Comparison of ENCODE assay signal across 9 cellular contexts in the genomic region with DNA sequence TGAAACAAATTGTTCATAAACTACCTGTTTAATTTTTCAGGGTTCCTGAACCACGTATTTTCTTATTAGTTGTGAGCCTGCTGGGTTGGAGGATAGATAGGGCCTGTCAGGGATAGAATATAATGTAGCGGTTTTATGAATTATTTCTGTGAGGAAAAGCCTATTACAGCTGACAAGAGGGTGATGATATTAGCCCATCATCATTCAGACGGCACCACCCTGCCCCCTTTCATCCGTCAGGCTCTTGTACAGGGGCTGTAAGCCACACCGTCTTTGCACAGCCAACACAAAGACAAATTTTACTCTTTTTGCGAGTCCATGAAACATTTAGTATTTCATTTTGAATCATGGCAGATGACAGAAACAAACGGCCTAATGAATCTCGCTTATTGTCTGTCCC.
"Had no signal": no experiment of that assay in that cellular context is flagged by ENCODE, and none has a peak within 500 bp of the region (broad histone marks: within the 10 kb centered on the region; RNA-seq: fewer than 3 reads in every experiment).

No MANE protein-coding gene starts in this region.

- ATAC-seq: GM23338, HCT116 had no signal

- H3K4me3 Mint-ChIP-seq: GM23338, H9, HFFc6 had no signal

- H3K4me1 Mint-ChIP-seq: H9 had no signal

- H3K9me3 ChIP-seq: HAP-1 had no signal

- H3K27ac Mint-ChIP-seq: GM23338, H9, HFFc6 had no signal

- H3K36me3 ChIP-seq: HAP-1 had no signal

- DNase-seq: GM23248, GOT3, H7, H9, HCEC 1CT, HFFc6 had no signal

- H3K4me2 ChIP-seq: GM23338 had no signal

- H3K27ac ChIP-seq: GM23248 had no signal

- H3K4me3 ChIP-seq: GM23248, GM23338, HAP-1 had no signal

- H3K9ac ChIP-seq: GM23248 had no signal

- H2AFZ ChIP-seq: GM23248, GM23338 had no signal
